ENCODE assay signal across 14 cellular contexts in genomic region chr17:16288860-16289571, GRCh38.
DNase-seq lines count a peak whose midpoint lies in the region; ATAC-seq, FAIRE-seq and TF ChIP-seq lines count a peak whose summit lies in the region.
"Had no signal": no experiment of that assay in that cellular context is flagged by ENCODE, and none has a peak within 500 bp of the region (broad histone marks: within the 10 kb centered on the region; RNA-seq: fewer than 3 reads in every experiment).

No MANE protein-coding gene starts in this region.

- H3K36me3 ChIP-seq in Caco-2 (ENCODE audit: control insufficient read depth, insufficient read depth, low read length): no peaks in the 10 kb centered on the region
- no peaks in the 10 kb centered on the region for H3K36me3 ChIP-seq in Loucy (ENCODE audit: insufficient read depth, low read length)
- peaks cover 3% of the 10 kb centered on the region; the same call in 1 of the 3 replicates for H3K36me3 ChIP-seq in K562 (ENCODE audit: control insufficient read depth, insufficient read depth, low read length)
- H3K36me3 ChIP-seq in effector memory CD4-positive, alpha-beta T cell (ENCODE audit: control insufficient read depth, insufficient read depth, low read length): no peaks in the 10 kb centered on the region
- H3K36me3 ChIP-seq in HAP-1 (replicated peaks): peaks cover 3% of the 10 kb centered on the region; the same call in 1 of the 2 replicates
- H3K36me3 ChIP-seq: breast epithelium had no signal

- H3K4me2 ChIP-seq in Loucy (ENCODE audit: low read depth, low read length, poor library complexity, severe bottlenecking) (peak overlapping the region; percentile 26), K562 (ENCODE audit: insufficient read depth, low read length) (no peak overlapping the region; the same call in 1 of the 2 replicates)

- ATAC-seq in K562 (no peak), natural killer cell (no peak)
- ATAC-seq: Right ventricle myocardium inferior had no signal

- H3K9ac ChIP-seq in Loucy (ENCODE audit: low read depth, low read length, poor library complexity, severe bottlenecking) (no peak overlapping the region), K562 (ENCODE audit: insufficient read depth in 1 of 2, low read depth in 2 of 2, low read length in 2 of 2) (no peak overlapping the region)

- H3K9me1 ChIP-seq in K562 (ENCODE audit: control insufficient read depth, insufficient read depth, low read length): no peaks in the 10 kb centered on the region

- H3K4me1 Mint-ChIP-seq in Caco-2 (ENCODE audit: low read depth, unreplicated experiment): peaks cover 35% of the 10 kb centered on the region
- peaks cover 45 to 46% of the 10 kb centered on the region in 2 donors for H3K4me1 Mint-ChIP-seq in natural killer cell

- 20% methylated on average over 5 of the region's 5 CpGs for WGBS in K562 (ENCODE audit: insufficient coverage, low coverage, missing lambda C conversion rate)

- DNase-seq in Caco-2 (peak; percentile 64 to 66), K562 (ENCODE audit: extremely low read depth in 1 of 4, low spot score in 3 of 4) (no peak), natural killer cell (no peak), NCI-H2227 treated with DMSO at 0.1 percent for 48 hours (lab: John Stamatoyannopoulos, UW) (no peak), RCC 7860 (ENCODE audit: low spot score) (no peak), HAP-1 (ENCODE audit: low spot score in 2 of 2) (no peak)
- no peak for DNase-seq in effector memory CD4-positive, alpha-beta T cell
- DNase-seq: DND-41, islet precursor cell, NCI-H2029 treated with DMSO at 0.1 percent for 48 hours, substantia nigra had no signal

- H3K4me3 Mint-ChIP-seq in Caco-2 (ENCODE audit: unreplicated experiment): no peak overlapping the region
- H3K4me3 Mint-ChIP-seq in natural killer cell: peak overlapping the region; percentile 83

- peaks cover 55% of the 10 kb centered on the region for H3K4me1 ChIP-seq in Caco-2
- H3K4me1 ChIP-seq in Loucy (ENCODE audit: insufficient read depth, low read length, poor library complexity, severe bottlenecking): peaks cover 59% of the 10 kb centered on the region
- peaks cover 9 to 51% of the 10 kb centered on the region in 2 experiments for H3K4me1 ChIP-seq in K562 (replicated peaks in 1 of 2; ENCODE audit: control insufficient read depth in 2 of 2, insufficient read depth in 2 of 2, low read length in 2 of 2)
- peaks cover 47% of the 10 kb centered on the region for H3K4me1 ChIP-seq in effector memory CD4-positive, alpha-beta T cell (ENCODE audit: control insufficient read depth, insufficient read depth, low read length, poor library complexity, severe bottlenecking)
- H3K4me1 ChIP-seq in HAP-1: peaks cover 15% of the 10 kb centered on the region

- peaks cover 19% of the 10 kb centered on the region for H3F3A ChIP-seq in Loucy (ENCODE audit: low read depth)

- in situ Hi-C loops in K562 (cut with MboI): no loop called here
- in situ Hi-C loops in HAP-1 (cut with MboI; ENCODE audit: low sequenced_read_pairs): no loop called here

- no peak overlapping the region for H3K27ac ChIP-seq in K562 (ENCODE audit: extremely low read depth, low read depth, low read length)
- no peak overlapping the region for H3K27ac ChIP-seq in effector memory CD4-positive, alpha-beta T cell (ENCODE audit: insufficient read depth, low read length, poor library complexity, severe bottlenecking)

- BruUV-seq in Caco-2 (replicated peaks; lab: Mats Ljungman, UMichigan) (no TSS peak), K562 (replicated peaks; lab: Mats Ljungman, UMichigan) (no TSS peak)

- no peaks in the 10 kb centered on the region for H3K9me3 ChIP-seq in Caco-2
- H3K9me3 ChIP-seq in Loucy (ENCODE audit: insufficient read depth, low read depth, low read length): no peaks in the 10 kb centered on the region
- H3K9me3 ChIP-seq in K562 (replicated peaks; ENCODE audit: control insufficient read depth, insufficient read depth, low read depth, low read length): no peaks in the 10 kb centered on the region
- H3K9me3 ChIP-seq in effector memory CD4-positive, alpha-beta T cell (ENCODE audit: control insufficient read depth, low read length): no peaks in the 10 kb centered on the region
- H3K9me3 ChIP-seq in HAP-1: no peaks in the 10 kb centered on the region
- H3K9me3 ChIP-seq: breast epithelium had no signal

- H3K27me3 ChIP-seq in Caco-2 (replicated peaks; ENCODE audit: control insufficient read depth, insufficient read depth, low read length) (no peaks in the 10 kb centered on the region), Loucy (ENCODE audit: insufficient read depth, low read length, poor library complexity, severe bottlenecking) (no peaks in the 10 kb centered on the region), K562 (ENCODE audit: control insufficient read depth in 2 of 2, insufficient read depth in 2 of 2, low read length in 2 of 2) (no peaks in the 10 kb centered on the region), HAP-1 (ENCODE audit: low read depth) (no peaks in the 10 kb centered on the region)
- no peaks in the 10 kb centered on the region for H3K27me3 ChIP-seq in effector memory CD4-positive, alpha-beta T cell (replicated peaks; ENCODE audit: control insufficient read depth, insufficient read depth, low read length, poor library complexity, severe bottlenecking)
- H3K27me3 ChIP-seq: breast epithelium had no signal

- CTCF ChIA-PET in Caco-2 (lab: Charles Lee) (interaction anchor here (1.0 kb wide), 1 partner anchor 75 kb away, joined by 4 read pairs; no protein-coding TSS in a partner anchor), K562 (lab: Yijun Ruan, JAX; ENCODE audit: low intra/inter-chr PET ratio) (no interaction called here)

- TF ChIP-seq CTCF in Caco-2 (IDR thresholded peaks at IDR 0.05; ENCODE audit: insufficient read depth in 1 of 2, low read depth in 1 of 2, low read length in 1 of 2, severe bottlenecking in 1 of 2, unreplicated experiment in 1 of 2) (no peak), Loucy (conservative IDR thresholded peaks at IDR 0.05; ENCODE audit: low read length) (no peak), K562 (IDR thresholded peaks at IDR 0.05 in 2 of 3, conservative IDR thresholded peaks at IDR 0.05 in 1 of 3; ENCODE audit: insufficient read depth in 2 of 3, low read depth in 1 of 3, low read length in 3 of 3) (no peak), natural killer cell (IDR thresholded peaks at IDR 0.05) (no peak)

- H3K9me2 ChIP-seq in Loucy (replicated peaks; ENCODE audit: low read depth, low read length): no peaks in the 10 kb centered on the region

- intact Hi-C loops in Caco-2 (cut with micrococcal nuclease; ENCODE audit: unreplicated experiment) (loop anchor here (5.0 kb wide), 2 partner anchors 72 to 153 kb away; partner anchors contain the start of genes NCOR1 and PIGL), K562 (cut with micrococcal nuclease) (loop anchor here (5.0 to 10.0 kb wide), 3 partner anchors 63 to 236 kb away; partner anchors contain the start of genes CENPV, NCOR1 and PIGL), natural killer cell (cut with micrococcal nuclease) (loop anchor here (5.0 kb wide), 1 partner anchor 63 kb away; the partner anchor contains the start of gene CENPV)

- H3K27me3 Mint-ChIP-seq in Caco-2 (ENCODE audit: insufficient read depth, unreplicated experiment): no peaks in the 10 kb centered on the region
- no peaks in the 10 kb centered on the region for H3K27me3 Mint-ChIP-seq in natural killer cell (ENCODE audit: low read depth in 2 of 2)

- TF ChIP-seq POLR2A in K562 (conservative IDR thresholded peaks at IDR 0.05): no peak

- peak; percentile 64 for FAIRE-seq in K562 (lab: Jason Lieb, UNC)
- FAIRE-seq in RCC 7860 (lab: Jason Lieb, UNC): no peak

- POLR2A ChIA-PET in Caco-2 (lab: Charles Lee): interaction anchor here (0.6 to 1.8 kb wide), 2 partner anchors 9 to 119 kb away, joined by 3 to 11 read pairs; no protein-coding TSS in a partner anchor
- POLR2A ChIA-PET in K562 (lab: Yijun Ruan, JAX): interaction anchor here (1.1 to 1.7 kb wide), 3 partner anchors 9 to 149 kb away, joined by 3 to 4 read pairs (median 3); no protein-coding TSS in a partner anchor

- H4K20me1 ChIP-seq in Loucy (ENCODE audit: insufficient read depth, low read length, poor library complexity, severe bottlenecking) (no peaks in the 10 kb centered on the region), K562 (replicated peaks; ENCODE audit: control insufficient read depth, insufficient read depth, low read length) (no peaks in the 10 kb centered on the region)

- no peaks in the 10 kb centered on the region for H3K36me3 Mint-ChIP-seq in Caco-2 (ENCODE audit: insufficient read depth, unreplicated experiment)
- H3K36me3 Mint-ChIP-seq in natural killer cell: no peaks in the 10 kb centered on the region

- H3K9me3 Mint-ChIP-seq in Caco-2 (ENCODE audit: unreplicated experiment) (no peaks in the 10 kb centered on the region), natural killer cell (no peaks in the 10 kb centered on the region)

- H3K4me3 ChIP-seq in Caco-2 (ENCODE audit: low read depth, low read length) (no peak overlapping the region), Loucy (ENCODE audit: low read length, poor library complexity, severe bottlenecking) (no peak overlapping the region), K562 (no peak overlapping the region), HAP-1 (no peak overlapping the region)
- H3K4me3 ChIP-seq in effector memory CD4-positive, alpha-beta T cell (ENCODE audit: insufficient read depth, low read depth, low read length, poor library complexity, severe bottlenecking): no peak overlapping the region
- H3K4me3 ChIP-seq: breast epithelium had no signal

- H3K79me2 ChIP-seq in Loucy (ENCODE audit: insufficient read depth, low read length) (no peaks in the 10 kb centered on the region), K562 (ENCODE audit: control insufficient read depth, insufficient read depth, low read length) (no peaks in the 10 kb centered on the region; the same call in 2 of the 3 replicates)

- H3K27ac Mint-ChIP-seq in Caco-2 (ENCODE audit: unreplicated experiment) (peak overlapping the region; percentile 71), natural killer cell (peak overlapping the region; percentile 98 to 100)

- no peak overlapping the region for H2AFZ ChIP-seq in Loucy (ENCODE audit: low read length)
- H2AFZ ChIP-seq in K562 (ENCODE audit: low read depth, low read length): no peak overlapping the region

- no peak for TF ChIP-seq RAD21 in K562 (CRISPR knock-in tag; conservative IDR thresholded peaks at IDR 0.05 in 1 of 2, IDR thresholded peaks at IDR 0.05 in 1 of 2)

- peak; percentile 78 for TF ChIP-seq EP300 in K562 (IDR thresholded peaks at IDR 0.05; ENCODE audit: low read length)

TF ChIP-seq in K562, 482 proteins besides CTCF, POLR2A, EP300 and RAD21 (continues in another document):
- TF ChIP-seq CBFA2T2 (conservative IDR thresholded peaks at IDR 0.05): peak; percentile 42; the same call in 1 of the 2 replicates

Comparison
In these comparisons a context has a peak if more than half of its experiments do, and no peak if none do; other contexts are left out.
1. DNase-seq: peak in Caco-2 (2 of 2); none in K562 (0 of 4), natural killer cell (single experiment), NCI-H2227 treated with DMSO at 0.1 percent for 48 hours (single experiment), RCC 7860 (single experiment), effector memory CD4-positive, alpha-beta T cell (0 of 3) and HAP-1 (0 of 2).